10 cellular contexts compared by ENCODE assay signal in the genomic region with DNA sequence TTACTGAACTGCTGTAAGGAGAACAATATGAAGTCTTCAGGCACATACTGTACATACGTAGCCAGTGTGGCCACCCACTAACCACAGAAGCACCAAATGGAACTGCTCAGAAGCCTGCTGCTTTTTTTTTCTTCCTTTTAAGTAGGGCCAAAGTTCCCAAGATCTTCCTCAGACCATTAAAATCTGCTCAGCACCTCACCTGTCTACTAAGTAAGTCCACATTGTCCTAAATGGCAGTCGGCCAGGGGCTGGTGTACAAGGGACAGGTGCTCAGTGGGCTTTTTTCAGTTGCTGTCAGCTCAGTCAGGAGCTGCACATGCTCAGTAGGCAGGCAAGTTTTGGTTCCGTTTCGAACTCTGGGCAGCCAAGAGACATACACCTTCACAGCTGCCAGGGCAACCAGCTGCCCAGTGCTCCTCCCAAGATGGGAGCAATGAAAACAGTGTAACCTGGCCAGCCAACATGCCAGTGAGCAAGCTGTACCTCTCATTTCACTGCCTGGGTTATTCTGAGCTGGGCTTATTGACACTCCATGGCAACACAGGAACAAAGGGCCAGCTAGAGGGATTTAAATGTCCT.
DNase-seq lines count a peak whose midpoint lies in the region; ATAC-seq and TF ChIP-seq lines count a peak whose summit lies in the region.
"Had no signal": no experiment of that assay in that cellular context is flagged by ENCODE, and none has a peak within 500 bp of the region (broad histone marks: within the 10 kb centered on the region; RNA-seq: fewer than 3 reads in every experiment).

No MANE protein-coding gene starts in this region.

- H3K9me3 ChIP-seq in psoas muscle: no peaks in the 10 kb centered on the region

- DNase-seq in GDM1 (lab: John Stamatoyannopoulos, UW) (peak; percentile 2), NCI-H69 (lab: John Stamatoyannopoulos, UW) (peak; percentile 26), cardiac septum (ENCODE audit: low spot score) (peak; percentile 76), psoas muscle (peak; percentile 55 to 85), DMS 273 treated with DMSO at 0.1 percent for 48 hours (lab: John Stamatoyannopoulos, UW) (no peak), HuH-7.5 (ENCODE audit: low spot score) (no peak), GM03348 (ENCODE audit: low spot score) (no peak)
- DNase-seq: naive B cell, NCI-H526 had no signal

- no peaks in the 10 kb centered on the region for H3K36me3 ChIP-seq in psoas muscle (ENCODE audit: insufficient read depth in 1 of 2, low read depth in 1 of 2)

- intact Hi-C loops in cardiac septum (cut with DNase I): loop anchor here (5.0 kb wide), 1 partner anchor 47 kb away; no protein-coding TSS in a partner anchor
- intact Hi-C loops in psoas muscle (cut with DNase I): loop anchor here (2.0 to 5.0 kb wide), 2 partner anchors 47 to 52 kb away; no protein-coding TSS in a partner anchor

- H3K27me3 ChIP-seq in psoas muscle (ENCODE audit: insufficient read depth in 3 of 3, low read length in 2 of 3): no peaks in the 10 kb centered on the region

- peaks cover 85% of the 10 kb centered on the region for H3K4me1 ChIP-seq in psoas muscle

- H3K27ac ChIP-seq in psoas muscle: peak overlapping the region; percentile 92

- peak; percentile 90 to 93 (median 92) for ATAC-seq in psoas muscle
- ATAC-seq in GM18907 (IDR thresholded peaks at IDR 0.05; ENCODE audit: unreplicated experiment): no peak

- no peak for TF ChIP-seq CTCF in psoas muscle (IDR thresholded peaks at IDR 0.05)

- H3K4me3 ChIP-seq in psoas muscle: peak overlapping the region; percentile 29

- WGBS in psoas muscle, 3 donors: 16 to 33% (median 19%) methylated on average over 4 of the region's 4 CpGs

Comparison
In these comparisons a context has a peak if more than half of its experiments do, and no peak if none do; other contexts are left out.
1. DNase-seq: peak in GDM1 (single experiment), NCI-H69 (single experiment), cardiac septum (single experiment) and psoas muscle (2 of 2); none in DMS 273 treated with DMSO at 0.1 percent for 48 hours (single experiment), HuH-7.5 (single experiment) and GM03348 (single experiment).